ENCODE assay signal across 1 cellular context in genomic region chr7:92131764-92132330, GRCh38.
TF ChIP-seq lines count a peak whose summit lies in the region.

No MANE protein-coding gene starts in this region.

TF ChIP-seq in HepG2, 621 proteins besides CTCF, POLR2A, EP300 and RAD21:
- TF ChIP-seq ZNF766 (CRISPR knock-in tag; IDR thresholded peaks at IDR 0.05; ENCODE audit: borderline replicate concordance) (no peak), ZNF709 (CRISPR knock-in tag; IDR thresholded peaks at IDR 0.05) (no peak), ZNF496 (CRISPR knock-in tag; IDR thresholded peaks at IDR 0.05; ENCODE audit: insufficient replicate concordance) (no peak), ARID2 (CRISPR knock-in tag; IDR thresholded peaks at IDR 0.05; ENCODE audit: borderline replicate concordance) (no peak), ZNF282 (IDR thresholded peaks at IDR 0.05; ENCODE audit: partially characterized antibody) (no peak), HDAC2 (CRISPR knock-in tag; IDR thresholded peaks at IDR 0.05) (no peak), BCL3 (CRISPR knock-in tag; IDR thresholded peaks at IDR 0.05) (no peak), ZNF407 (CRISPR knock-in tag; IDR thresholded peaks at IDR 0.05; ENCODE audit: not compliant biosample characterization) (no peak), HNRNPLL (IDR thresholded peaks at IDR 0.05; ENCODE audit: low read depth, low read length, poor library complexity, severe bottlenecking) (no peak), ZBTB1 (CRISPR knock-in tag; IDR thresholded peaks at IDR 0.05; ENCODE audit: borderline replicate concordance) (no peak), TP53 (CRISPR knock-in tag; conservative IDR thresholded peaks at IDR 0.05) (no peak), PLRG1 (conservative IDR thresholded peaks at IDR 0.05) (no peak), ZFP1 (CRISPR knock-in tag; IDR thresholded peaks at IDR 0.05) (no peak), SMYD3 (CRISPR knock-in tag; IDR thresholded peaks at IDR 0.05) (no peak)
